In genomic region chr1:2933431-2934172, GRCh38 we compare ENCODE assay signal across 16 cellular contexts.
"Had no signal": no experiment of that assay in that cellular context is flagged by ENCODE, and none has a peak within 500 bp of the region (broad histone marks: within the 10 kb centered on the region; RNA-seq: fewer than 3 reads in every experiment).

No MANE protein-coding gene starts in this region.

- DNase-seq: effector memory CD4-positive, alpha-beta T cell; immature natural killer cell; ovary; stimulated activated naive CD4-positive, alpha-beta T cell; stomach; substantia nigra; transverse colon had no signal

- H3K27ac ChIP-seq: ovary, stomach, thoracic aorta, transverse colon had no signal

- H3K9me3 ChIP-seq: mucosa of descending colon, ovary, transverse colon had no signal

- ATAC-seq: esophagus mucosa; left cardiac atrium; mucosa of descending colon; naive thymus-derived CD8-positive, alpha-beta T cell; sciatic nerve had no signal

- H3K36me3 ChIP-seq: ovary, stomach, thoracic aorta, transverse colon had no signal

- H3K27me3 ChIP-seq: ovary had no signal

- FAIRE-seq: endometrium, frontal cortex, keratinocyte had no signal

- H3K4me3 ChIP-seq: mucosa of descending colon, ovary, stomach, thoracic aorta, transverse colon had no signal

- H3K4me1 ChIP-seq: stomach, transverse colon had no signal
